11 cellular contexts compared by ENCODE assay signal in genomic region chr5:76952795-76953536, GRCh38. TPM values are rescaled to one million over a fixed set of nuclear protein-coding genes. Genes with fewer than 3 reads are reported as not detected.
DNase-seq lines count a peak whose midpoint lies in the region; ATAC-seq and TF ChIP-seq lines count a peak whose summit lies in the region.
"Had no signal": no experiment of that assay in that cellular context is flagged by ENCODE, and none has a peak within 500 bp of the region (broad histone marks: within the 10 kb centered on the region; RNA-seq: fewer than 3 reads in every experiment).

A gene with protein sequence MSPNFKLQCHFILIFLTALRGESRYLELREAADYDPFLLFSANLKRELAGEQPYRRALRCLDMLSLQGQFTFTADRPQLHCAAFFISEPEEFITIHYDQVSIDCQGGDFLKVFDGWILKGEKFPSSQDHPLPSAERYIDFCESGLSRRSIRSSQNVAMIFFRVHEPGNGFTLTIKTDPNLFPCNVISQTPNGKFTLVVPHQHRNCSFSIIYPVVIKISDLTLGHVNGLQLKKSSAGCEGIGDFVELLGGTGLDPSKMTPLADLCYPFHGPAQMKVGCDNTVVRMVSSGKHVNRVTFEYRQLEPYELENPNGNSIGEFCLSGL (plus strand): TSS chr5:76953045. CDS start chr5:76953135, 90 bp downstream.

- no peaks in the 10 kb centered on the region for H3K36me3 ChIP-seq in mucosa of rectum (ENCODE audit: control insufficient read depth in 2 of 2, insufficient read depth in 2 of 2, low read length in 2 of 2)
- no peaks in the 10 kb centered on the region for H3K36me3 ChIP-seq in upper lobe of left lung

- H3K27me3 ChIP-seq in dorsolateral prefrontal cortex = peaks cover 0 to 33% (median 10%) of the 10 kb centered on the region in 45 donors
- peaks cover 17% of the 10 kb centered on the region in 2 donors for H3K27me3 ChIP-seq in mucosa of rectum (ENCODE audit: control insufficient read depth in 2 of 2, insufficient read depth in 2 of 2, low read length in 2 of 2)
- peaks cover 0 to 17% (median 9%) of the 10 kb centered on the region in 4 donors for H3K27me3 ChIP-seq in upper lobe of left lung

- H3K9me3 Mint-ChIP-seq in activated naive CD8-positive, alpha-beta T cell treated with anti-CD3 and anti-CD28 coated beads, Interleukin-2, amount 10 ng/mL, durations not matched to agents 7 days and 5 days = no peaks in the 10 kb centered on the region
- H3K9me3 Mint-ChIP-seq in activated naive CD8-positive, alpha-beta T cell treated with anti-CD3 and anti-CD28 coated beads for 36 hours = no peaks in the 10 kb centered on the region

- no peak for TF ChIP-seq EP300 in upper lobe of left lung (IDR thresholded peaks at IDR 0.05)

- H3K4me3 ChIP-seq in dorsolateral prefrontal cortex = peak within 1 kb of the TSS; percentile 43 to 81 (median 68)
- H3K4me3 ChIP-seq in mucosa of rectum (ENCODE audit: low read length in 2 of 2) = peak within 1 kb of the TSS; percentile 5 to 20
- H3K4me3 ChIP-seq in upper lobe of left lung = peak within 1 kb of the TSS in 3 of 4 donors; percentile 17 to 45 (median 26)

- no peak within 1 kb of the TSS for H3K27ac Mint-ChIP-seq in activated naive CD8-positive, alpha-beta T cell treated with anti-CD3 and anti-CD28 coated beads, Interleukin-2, amount 10 ng/mL, durations not matched to agents 7 days and 5 days
- no peak within 1 kb of the TSS for H3K27ac Mint-ChIP-seq in activated naive CD8-positive, alpha-beta T cell treated with anti-CD3 and anti-CD28 coated beads for 36 hours

- ATAC-seq in activated naive CD8-positive, alpha-beta T cell treated with anti-CD3 and anti-CD28 coated beads, Interleukin-2, amount 10 ng/mL, durations not matched to agents 7 days and 5 days (ENCODE audit: low read depth) = no peak
- ATAC-seq in upper lobe of left lung (ENCODE audit: low FRiP score in 2 of 2) (no peak), GM18868 (IDR thresholded peaks at IDR 0.05; ENCODE audit: unreplicated experiment) (no peak)

- H3K27ac ChIP-seq in dorsolateral prefrontal cortex (peak within 1 kb of the TSS in 27 of 59 donors; percentile 2 to 69 (median 30)), mucosa of rectum (ENCODE audit: low read depth in 2 of 2, low read length in 2 of 2) (no peak within 1 kb of the TSS), upper lobe of left lung (no peak within 1 kb of the TSS)
- H3K27ac ChIP-seq: epithelial cell of prostate had no signal

- peak within 1 kb of the TSS; percentile 48 for H3K4me3 Mint-ChIP-seq in activated naive CD8-positive, alpha-beta T cell treated with anti-CD3 and anti-CD28 coated beads, Interleukin-2, amount 10 ng/mL, durations not matched to agents 7 days and 5 days
- H3K4me3 Mint-ChIP-seq in activated naive CD8-positive, alpha-beta T cell treated with anti-CD3 and anti-CD28 coated beads for 36 hours = no peak within 1 kb of the TSS

- POLR2A ChIA-PET in activated naive CD8-positive, alpha-beta T cell treated with anti-CD3 and anti-CD28 coated beads, Interleukin-2, amount 10 ng/mL, durations not matched to agents 7 days and 5 days (lab: Charles Lee) = no interaction called here

- no peak for DNase-seq in activated naive CD8-positive, alpha-beta T cell treated with anti-CD3 and anti-CD28 coated beads, Interleukin-2, amount 10 ng/mL, durations not matched to agents 7 days and 5 days
- DNase-seq in activated naive CD8-positive, alpha-beta T cell treated with anti-CD3 and anti-CD28 coated beads for 36 hours = no peak
- DNase-seq in dorsolateral prefrontal cortex = no peak
- no peak for DNase-seq in upper lobe of left lung
- DNase-seq in HuH-7.5 (ENCODE audit: low spot score) = no peak
- no peak for DNase-seq in cerebellum (ENCODE audit: low spot score)
- DNase-seq: KG1, OCI-M1 had no signal

- H3K4me1 ChIP-seq in mucosa of rectum (ENCODE audit: control insufficient read depth in 2 of 2, insufficient read depth in 2 of 2, low read length in 2 of 2) = no peaks in the 10 kb centered on the region
- peaks cover 8 to 16% (median 12%) of the 10 kb centered on the region in 4 donors for H3K4me1 ChIP-seq in upper lobe of left lung

- no peaks in the 10 kb centered on the region for H3K4me1 Mint-ChIP-seq in activated naive CD8-positive, alpha-beta T cell treated with anti-CD3 and anti-CD28 coated beads, Interleukin-2, amount 10 ng/mL, durations not matched to agents 7 days and 5 days
- H3K4me1 Mint-ChIP-seq in activated naive CD8-positive, alpha-beta T cell treated with anti-CD3 and anti-CD28 coated beads for 36 hours = peaks cover 11% of the 10 kb centered on the region

- intact Hi-C loops in dorsolateral prefrontal cortex (cut with DNase I) = no loop called here

- WGBS in upper lobe of left lung, 2 donors = 28 to 29% methylated on average over 21 to 23 of the region's 23 CpGs

- no peaks in the 10 kb centered on the region for H3K36me3 Mint-ChIP-seq in activated naive CD8-positive, alpha-beta T cell treated with anti-CD3 and anti-CD28 coated beads, Interleukin-2, amount 10 ng/mL, durations not matched to agents 7 days and 5 days
- no peaks in the 10 kb centered on the region for H3K36me3 Mint-ChIP-seq in activated naive CD8-positive, alpha-beta T cell treated with anti-CD3 and anti-CD28 coated beads for 36 hours

- TF ChIP-seq CTCF in dorsolateral prefrontal cortex (IDR thresholded peaks at IDR 0.05 in 54 of 56, conservative IDR thresholded peaks at IDR 0.05 in 2 of 56; ENCODE audit: low read depth in 1 of 56, partially characterized antibody in 56 of 56) = no peak
- no peak for TF ChIP-seq CTCF in upper lobe of left lung (IDR thresholded peaks at IDR 0.05)

- H3K9me3 ChIP-seq in mucosa of rectum (ENCODE audit: control insufficient read depth in 2 of 2, low read length in 2 of 2) = no peaks in the 10 kb centered on the region
- H3K9me3 ChIP-seq in upper lobe of left lung = no peaks in the 10 kb centered on the region

- H3K27me3 Mint-ChIP-seq in activated naive CD8-positive, alpha-beta T cell treated with anti-CD3 and anti-CD28 coated beads, Interleukin-2, amount 10 ng/mL, durations not matched to agents 7 days and 5 days = peaks cover 77% of the 10 kb centered on the region
- H3K27me3 Mint-ChIP-seq in activated naive CD8-positive, alpha-beta T cell treated with anti-CD3 and anti-CD28 coated beads for 36 hours = peaks cover 62% of the 10 kb centered on the region

- no peak within 1 kb of the TSS for H3K9ac ChIP-seq in mucosa of rectum (ENCODE audit: low read depth in 1 of 2, low read length in 2 of 2)

- no peak for TF ChIP-seq POLR2A in upper lobe of left lung (IDR thresholded peaks at IDR 0.05)

RNA-seq across cellular contexts. Expression of the gene that starts here (rescaled TPM):
- total RNA-seq in activated naive CD8-positive, alpha-beta T cell treated with anti-CD3 and anti-CD28 coated beads, Interleukin-2, amount 10 ng/mL, durations not matched to agents 7 days and 5 days = under 1 TPM in 1 of 2 experiments, not detected in 1; 0.20 TPM
- not detected for total RNA-seq in activated naive CD8-positive, alpha-beta T cell treated with anti-CD3 and anti-CD28 coated beads for 36 hours
- total RNA-seq in dorsolateral prefrontal cortex (10 to 100 TPM in 49 of 120 experiments, 1 to 10 TPM in 70, under 1 TPM in 1; 0.63 to 20.6 (median 9.0) TPM), upper lobe of left lung (under 1 TPM in 3 of 6 donors, not detected in 3; 0.30 to 0.81 (median 0.63) TPM), cerebellum (0.64 TPM)

Comparison
In these comparisons a context has a peak if more than half of its experiments do, and no peak if none do; other contexts are left out.
1. H3K4me3 ChIP-seq: peak in every context shown above with its lines; median percentile 68 in dorsolateral prefrontal cortex; 26 in upper lobe of left lung; 12 in mucosa of rectum.